Comparison of ENCODE assay signal across 16 cellular contexts in the genomic region with DNA sequence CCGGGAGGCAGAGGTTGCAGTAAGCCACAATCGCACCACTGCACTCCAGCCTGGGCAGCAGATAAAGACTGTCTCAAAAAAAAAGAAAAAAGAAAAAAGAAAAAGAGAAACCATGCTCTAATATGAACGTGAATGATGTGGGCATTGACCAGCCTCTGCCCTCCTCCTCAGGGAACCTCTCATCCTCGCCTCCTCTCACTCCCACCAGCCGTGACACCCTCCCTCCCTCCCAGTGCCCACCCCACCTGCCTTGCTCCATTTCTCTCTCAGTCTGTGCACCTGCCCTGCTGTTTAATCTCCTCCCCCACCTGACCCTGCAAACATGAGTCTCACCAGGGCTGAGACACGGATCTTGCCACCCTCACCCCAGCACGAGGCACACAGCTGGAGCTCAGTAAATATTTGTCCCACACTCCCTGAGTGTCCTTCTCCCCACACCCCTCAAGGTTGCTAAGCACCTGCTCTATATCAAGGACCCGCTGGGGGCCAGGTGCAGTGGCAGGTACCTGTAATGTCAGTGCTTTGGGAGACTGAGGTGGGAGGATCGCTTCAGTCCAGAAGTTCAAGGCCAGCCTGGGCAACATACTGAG. TPM values are rescaled to one million over a fixed set of nuclear protein-coding genes. Genes with fewer than 3 reads are reported as not detected.
A peak's percentile ranks its signal among the peaks of the same experiment; 100 is the strongest.
DNase-seq lines count a peak whose midpoint lies in the region; ATAC-seq and TF ChIP-seq lines count a peak whose summit lies in the region.
"Had no signal": no experiment of that assay in that cellular context is flagged by ENCODE, and none has a peak within 500 bp of the region (broad histone marks: within the 10 kb centered on the region; RNA-seq: fewer than 3 reads in every experiment).

No MANE protein-coding gene starts in this region.

- no peak overlapping the region for H3K4me2 ChIP-seq in parathyroid adenoma (ENCODE audit: low read length)

- no peak for ATAC-seq in GM21737 (IDR thresholded peaks at IDR 0.05; ENCODE audit: unreplicated experiment)
- ATAC-seq: stimulated activated naive B cell treated with anti-CD40 and anti-IgM and Interleukin-4, amounts not matched to agents 10 μg/mL and 1 μg/mL and 100 μg/mL, for 72 hours had no signal

- H3K4me3 ChIP-seq in adrenal gland (no peak overlapping the region), parathyroid adenoma (ENCODE audit: low read depth, low read length) (no peak overlapping the region)
- H3K4me3 ChIP-seq: GM23248, SJSA1 had no signal

- no peaks in the 10 kb centered on the region for H3K79me2 ChIP-seq in parathyroid adenoma

- no peak overlapping the region for H3K9ac ChIP-seq in parathyroid adenoma
- H3K9ac ChIP-seq: GM23248 had no signal

- no peaks in the 10 kb centered on the region for H3K36me3 ChIP-seq in adrenal gland (replicated peaks in 1 of 2)
- H3K36me3 ChIP-seq in parathyroid adenoma (ENCODE audit: control insufficient read depth, insufficient read depth, low read length), result no peaks in the 10 kb centered on the region
- H3K36me3 ChIP-seq: SJSA1, WERI-Rb-1 had no signal

- no peaks in the 10 kb centered on the region for H3K27me3 ChIP-seq in adrenal gland
- no peaks in the 10 kb centered on the region for H3K27me3 ChIP-seq in parathyroid adenoma (ENCODE audit: control insufficient read depth, insufficient read depth, low read length)
- H3K27me3 ChIP-seq: SJSA1 had no signal

- no peak overlapping the region for H3K27ac Mint-ChIP-seq in activated CD4-positive, alpha-beta T cell treated with anti-CD3 and anti-CD28 coated beads, Interleukin-2, amount 10 ng/mL, durations not matched to agents 24 days and 14 days
- H3K27ac Mint-ChIP-seq: B cell; stimulated activated naive B cell treated with anti-CD40 and anti-IgM and Interleukin-4, amounts not matched to agents 10 μg/mL and 1 μg/mL and 100 μg/mL, for 72 hours had no signal

- no peaks in the 10 kb centered on the region for H3K36me3 Mint-ChIP-seq in activated CD4-positive, alpha-beta T cell treated with anti-CD3 and anti-CD28 coated beads, Interleukin-2, amount 10 ng/mL, durations not matched to agents 24 days and 14 days (ENCODE audit: low read depth)
- H3K36me3 Mint-ChIP-seq: stimulated activated naive B cell treated with anti-CD40 and anti-IgM and Interleukin-4, amounts not matched to agents 10 μg/mL and 1 μg/mL and 100 μg/mL, for 72 hours had no signal

- peak overlapping the region in 4 of 5 donors; percentile 54 to 91 (median 72) for H3K27ac ChIP-seq in adrenal gland
- H3K27ac ChIP-seq in parathyroid adenoma, result peak overlapping the region; percentile 83
- H3K27ac ChIP-seq: GM23248, SJSA1, WERI-Rb-1 had no signal

- no peak for TF ChIP-seq CTCF in adrenal gland (IDR thresholded peaks at IDR 0.05)
- TF ChIP-seq CTCF in parathyroid adenoma (IDR thresholded peaks at IDR 0.05), result no peak

- TF ChIP-seq POLR2A in adrenal gland (IDR thresholded peaks at IDR 0.05), result no peak

- intact Hi-C loops in adrenal gland (cut with DNase I), result no loop called here
- intact Hi-C loops in activated CD4-positive, alpha-beta T cell treated with anti-CD3 and anti-CD28 coated beads, Interleukin-2, amount 10 ng/mL, durations not matched to agents 24 days and 14 days (cut with micrococcal nuclease), result no loop called here

- H3K4me1 Mint-ChIP-seq in activated CD4-positive, alpha-beta T cell treated with anti-CD3 and anti-CD28 coated beads, Interleukin-2, amount 10 ng/mL, durations not matched to agents 24 days and 14 days, result peaks cover 11% of the 10 kb centered on the region

- no peak overlapping the region for H2AFZ ChIP-seq in parathyroid adenoma
- H2AFZ ChIP-seq: GM23248 had no signal

- DNase-seq in DMS53 treated with DMSO at 0.1 percent for 48 hours (lab: John Stamatoyannopoulos, UW; ENCODE audit: unreplicated experiment), result peak; percentile 99
- peak; percentile 91 for DNase-seq in NCI-H2081 treated with DMSO at 0.1 percent for 48 hours (lab: John Stamatoyannopoulos, UW)
- DNase-seq in adrenal gland, result peak in 1 of 7 donors; percentile 37
- DNase-seq in T1000 (lab: John Stamatoyannopoulos, UW), result no peak
- no peak for DNase-seq in activated CD4-positive, alpha-beta T cell treated with anti-CD3 and anti-CD28 coated beads, Interleukin-2, amount 10 ng/mL, durations not matched to agents 24 days and 14 days
- DNase-seq in NK-92 (lab: John Stamatoyannopoulos, UW; ENCODE audit: unreplicated experiment), result no peak
- DNase-seq: amygdala; GM23248; NCI-H524; stimulated activated CD4-positive, alpha-beta T cell treated with anti-CD3 and anti-CD28 coated beads, Interleukin-4, amount 100 ng/mL, for 24 hours; stimulated activated naive B cell treated with anti-CD40 and anti-IgM and Interleukin-4, amounts not matched to agents 10 μg/mL and 1 μg/mL and 100 μg/mL, for 72 hours; WERI-Rb-1 had no signal

- no peaks in the 10 kb centered on the region for H3K9me3 ChIP-seq in adrenal gland (replicated peaks in 1 of 3)
- H3K9me3 ChIP-seq in parathyroid adenoma (ENCODE audit: control insufficient read depth, low read length), result no peaks in the 10 kb centered on the region

- H3K4me3 Mint-ChIP-seq in activated CD4-positive, alpha-beta T cell treated with anti-CD3 and anti-CD28 coated beads, Interleukin-2, amount 10 ng/mL, durations not matched to agents 24 days and 14 days, result no peak overlapping the region
- H3K4me3 Mint-ChIP-seq: B cell; stimulated activated naive B cell treated with anti-CD40 and anti-IgM and Interleukin-4, amounts not matched to agents 10 μg/mL and 1 μg/mL and 100 μg/mL, for 72 hours had no signal

- 48 to 63% (median 56%) methylated on average over 7 to 9 of the region's 9 CpGs for WGBS in adrenal gland, 4 donors

- no peaks in the 10 kb centered on the region for H3K27me3 Mint-ChIP-seq in activated CD4-positive, alpha-beta T cell treated with anti-CD3 and anti-CD28 coated beads, Interleukin-2, amount 10 ng/mL, durations not matched to agents 24 days and 14 days
- H3K27me3 Mint-ChIP-seq: B cell; stimulated activated naive B cell treated with anti-CD40 and anti-IgM and Interleukin-4, amounts not matched to agents 10 μg/mL and 1 μg/mL and 100 μg/mL, for 72 hours had no signal

- H3K4me1 ChIP-seq in adrenal gland (replicated peaks in 1 of 2), result peaks cover 20 to 28% of the 10 kb centered on the region in 2 donors
- H3K4me1 ChIP-seq in parathyroid adenoma, result peaks cover 25% of the 10 kb centered on the region

- no peaks in the 10 kb centered on the region for H3K9me3 Mint-ChIP-seq in activated CD4-positive, alpha-beta T cell treated with anti-CD3 and anti-CD28 coated beads, Interleukin-2, amount 10 ng/mL, durations not matched to agents 24 days and 14 days
- H3K9me3 Mint-ChIP-seq: stimulated activated naive B cell treated with anti-CD40 and anti-IgM and Interleukin-4, amounts not matched to agents 10 μg/mL and 1 μg/mL and 100 μg/mL, for 72 hours had no signal

RNA-seq across cellular contexts. Expression of gene BCAT2, which starts 7.5 kb away (rescaled TPM):
- 100 to 1,000 TPM in 7 of 8 donors, 10 to 100 TPM in 1; 81.9 to 163 (median 117) TPM for total RNA-seq in adrenal gland
- 100 to 1,000 TPM in 1 of 3 donors, 10 to 100 TPM in 2; 82.9 to 114 (median 87.6) TPM for polyA plus RNA-seq in adrenal gland
- total RNA-seq in activated CD4-positive, alpha-beta T cell treated with anti-CD3 and anti-CD28 coated beads, Interleukin-2, amount 10 ng/mL, durations not matched to agents 24 days and 14 days, result 90.3 and 95.7 TPM in 2 replicates

RNA-seq across cellular contexts. Expression of gene HSD17B14, which starts 18.0 kb away (rescaled TPM):
- total RNA-seq in adrenal gland, result 10 to 100 TPM; 33.0 to 63.0 (median 40.6) TPM
- polyA plus RNA-seq in adrenal gland, result 100 to 1,000 TPM in 2 of 3 donors, 1 to 10 TPM in 1; 7.4 to 178 (median 135) TPM
- total RNA-seq in activated CD4-positive, alpha-beta T cell treated with anti-CD3 and anti-CD28 coated beads, Interleukin-2, amount 10 ng/mL, durations not matched to agents 24 days and 14 days, result 0.44 and 0.47 TPM in 2 replicates
- total RNA-seq: SJSA1 had no signal

RNA-seq across cellular contexts. Expression of gene PLEKHA4, which starts 50.1 kb away (rescaled TPM):
- total RNA-seq in adrenal gland, result 10 to 100 TPM; 17.6 to 65.1 (median 25.4) TPM
- 10 to 100 TPM in 2 of 3 donors, 1 to 10 TPM in 1; 7.1 to 74.6 (median 70.8) TPM for polyA plus RNA-seq in adrenal gland
- 1.8 and 1.9 TPM in 2 replicates for total RNA-seq in activated CD4-positive, alpha-beta T cell treated with anti-CD3 and anti-CD28 coated beads, Interleukin-2, amount 10 ng/mL, durations not matched to agents 24 days and 14 days

RNA-seq across cellular contexts. Expression of gene PPP1R15A, which starts 53.9 kb away (rescaled TPM):
- 10 to 100 TPM; 29.5 to 54.6 (median 41.5) TPM for total RNA-seq in adrenal gland
- 100 to 1,000 TPM in 1 of 3 donors, 10 to 100 TPM in 2; 49.2 to 174 (median 73.3) TPM for polyA plus RNA-seq in adrenal gland
- total RNA-seq in activated CD4-positive, alpha-beta T cell treated with anti-CD3 and anti-CD28 coated beads, Interleukin-2, amount 10 ng/mL, durations not matched to agents 24 days and 14 days, result 40.5 and 42.1 TPM in 2 replicates

Comparison
In these comparisons a context has a peak if more than half of its experiments do, and no peak if none do; other contexts are left out.
1. DNase-seq: peak in DMS53 treated with DMSO at 0.1 percent for 48 hours (single experiment) and NCI-H2081 treated with DMSO at 0.1 percent for 48 hours (single experiment); none in T1000 (single experiment), activated CD4-positive, alpha-beta T cell treated with anti-CD3 and anti-CD28 coated beads, Interleukin-2, amount 10 ng/mL, durations not matched to agents 24 days and 14 days (single experiment) and NK-92 (single experiment).
2. RNA of gene HSD17B14, which starts 18.0 kb away (total RNA-seq): 33.0 to 63.0 TPM in adrenal gland; 0.44 to 0.47 TPM in activated CD4-positive, alpha-beta T cell treated with anti-CD3 and anti-CD28 coated beads, Interleukin-2, amount 10 ng/mL, durations not matched to agents 24 days and 14 days; every median in the first group is over 10 times any median in the second.